In the genomic region with DNA sequence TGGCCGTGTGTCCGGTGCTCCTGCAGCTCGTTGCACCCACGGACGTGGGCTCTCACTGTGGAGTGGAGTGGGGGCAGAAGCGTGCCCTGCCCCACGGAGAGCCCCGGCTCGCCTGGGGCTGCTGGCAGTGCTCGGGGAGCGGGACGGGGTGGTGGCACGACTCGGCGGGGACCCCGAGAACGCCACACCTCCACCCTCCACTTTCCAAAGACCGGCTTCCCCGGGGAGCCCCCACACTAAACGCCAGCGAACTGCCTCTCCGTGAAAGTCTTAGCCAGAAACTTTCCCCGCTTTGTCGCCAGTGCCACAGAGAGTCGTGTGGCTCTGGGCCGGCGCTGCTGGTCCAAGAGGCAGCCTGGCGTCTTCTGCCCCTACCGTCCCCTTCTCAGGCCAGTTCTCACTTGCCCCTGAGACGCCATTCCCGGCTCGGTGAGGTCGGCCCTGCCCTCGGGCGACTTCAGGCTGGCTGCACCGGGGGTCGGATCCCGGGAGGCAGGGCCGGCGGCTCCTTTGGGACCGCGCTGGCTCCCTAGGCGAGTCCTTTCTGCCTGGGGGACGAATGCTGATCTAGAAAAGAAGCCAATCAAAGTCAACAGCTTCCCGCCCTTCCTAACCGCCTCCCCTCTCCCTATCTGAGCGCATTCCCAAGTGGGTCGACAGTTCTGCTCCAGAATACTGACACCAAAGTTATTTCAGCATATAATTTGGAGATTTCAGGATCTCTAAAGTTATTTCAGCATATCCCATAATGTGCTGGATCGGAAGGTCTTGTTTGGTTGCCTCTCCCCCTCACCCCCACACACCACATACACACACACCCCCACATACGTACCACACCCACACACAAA, we compare ENCODE assay signal across 8 cellular contexts. TPM values are rescaled to one million over a fixed set of nuclear protein-coding genes. Genes with fewer than 3 reads are reported as not detected.
DNase-seq lines count a peak whose midpoint lies in the region; ATAC-seq and TF ChIP-seq lines count a peak whose summit lies in the region.

No MANE protein-coding gene starts in this region.

- WGBS in suprapubic skin, result 4% methylated on average over 12 of the region's 50 CpGs

- CTCF ChIA-PET in AG04450 (lab: Charles Lee), result interaction anchor here (0.7 to 0.8 kb wide), 2 partner anchors 157 to 455 kb away, joined by 3 to 4 read pairs; no protein-coding TSS in a partner anchor

- TF ChIP-seq POLR2A in GM18505 (IDR thresholded peaks at IDR 0.05; ENCODE audit: borderline replicate concordance, extremely low read depth, insufficient read depth, insufficient read length) (no peak), erythroblast (IDR thresholded peaks at IDR 0.05; ENCODE audit: low read length) (peak; percentile 70), suprapubic skin (IDR thresholded peaks at IDR 0.05) (peak in 1 of 2 donors; percentile 19)

- TF ChIP-seq EP300 in suprapubic skin (IDR thresholded peaks at IDR 0.05), result no peak

- H3K27me3 ChIP-seq in AG04450 (ENCODE audit: control insufficient read depth, insufficient read depth, low read length), result no peaks in the 10 kb centered on the region
- no peaks in the 10 kb centered on the region for H3K27me3 ChIP-seq in suprapubic skin

- no peak for TF ChIP-seq CTCF in AG04450 (IDR thresholded peaks at IDR 0.05; ENCODE audit: low read depth, low read length)
- no peak for TF ChIP-seq CTCF in suprapubic skin (IDR thresholded peaks at IDR 0.05)

- H3K27ac ChIP-seq in AG04450 (ENCODE audit: low read depth, low read length) (peak overlapping the region; percentile 50), suprapubic skin (peak overlapping the region; percentile 84)

- DNase-seq in AG04450 (ENCODE audit: low read depth, low spot score), result no peak
- DNase-seq in NCI-H2227 treated with DMSO at 0.1 percent for 48 hours (lab: John Stamatoyannopoulos, UW), result peak; percentile 46
- peak; percentile 81 for DNase-seq in activated CD8-positive, alpha-beta memory T cell treated with anti-CD3 and anti-CD28 coated beads for 24 hours
- DNase-seq in erythroblast (lab: John Stamatoyannopoulos, UW), result peak; percentile 58 to 67
- DNase-seq in mucosa of gallbladder (ENCODE audit: low spot score), result peak; percentile 14
- peak; percentile 69 to 82 for DNase-seq in suprapubic skin (ENCODE audit: low spot score in 2 of 2)

- peaks cover 49% of the 10 kb centered on the region for H3K4me1 ChIP-seq in suprapubic skin

- ATAC-seq in GM18505 (IDR thresholded peaks at IDR 0.05; ENCODE audit: unreplicated experiment) (peak; percentile 31), HG02938 (IDR thresholded peaks at IDR 0.05; ENCODE audit: unreplicated experiment) (peak; percentile 41)

- H3K9me3 ChIP-seq in AG04450 (ENCODE audit: control insufficient read depth, insufficient read depth, low read length), result no peaks in the 10 kb centered on the region
- H3K9me3 ChIP-seq in suprapubic skin, result peaks cover 5% of the 10 kb centered on the region

- H3K4me3 ChIP-seq in AG04450 (ENCODE audit: low read depth, low read length) (peak overlapping the region; percentile 85), suprapubic skin (peak overlapping the region; percentile 72)

- H3K36me3 ChIP-seq in suprapubic skin, result no peaks in the 10 kb centered on the region

- POLR2A ChIA-PET in AG04450 (lab: Yijun Ruan, JAX), result interaction anchor here (0.7 kb wide), 1 partner anchor 80 kb away, joined by 7 read pairs; no protein-coding TSS in a partner anchor

RNA-seq across cellular contexts. Expression of a gene that starts 2.6 kb away (rescaled TPM):
- 0.99 and 1.0 TPM in 2 replicates for polyA plus RNA-seq in AG04450 (2011; rRNA removed)
- 0.28 and 0.74 TPM in 2 replicates for polyA minus RNA-seq in AG04450 (2011; rRNA and poly(A)+ RNA removed)
- total RNA-seq in mucosa of gallbladder (4.1 TPM), suprapubic skin (1 to 10 TPM in 3 of 4 donors, under 1 TPM in 1; 0.89 to 2.9 (median 1.5) TPM)
